Comparison of ENCODE assay signal across 22 cellular contexts in genomic region chr14:101905614-101906013, GRCh38. TPM values are rescaled to one million over a fixed set of nuclear protein-coding genes. Genes with fewer than 3 reads are reported as not detected.
A peak's percentile ranks its signal among the peaks of the same experiment; 100 is the strongest.
DNase-seq lines count a peak whose midpoint lies in the region; ATAC-seq and TF ChIP-seq lines count a peak whose summit lies in the region.
"Had no signal": no experiment of that assay in that cellular context is flagged by ENCODE, and none has a peak within 500 bp of the region (broad histone marks: within the 10 kb centered on the region; RNA-seq: fewer than 3 reads in every experiment).

No MANE protein-coding gene starts in this region.

- CTCF ChIA-PET in CD8-positive, alpha-beta T cell (lab: Charles Lee): interaction anchor here (0.6 kb wide), 1 partner anchor 359 kb away, joined by 3 read pairs; no protein-coding TSS in a partner anchor

- intact Hi-C loops in CD8-positive, alpha-beta T cell (cut with DNase I, micrococcal nuclease): no loop called here
- intact Hi-C loops in upper lobe of right lung (cut with DNase I) (no loop called here), adrenal gland (cut with DNase I) (no loop called here)

- no peaks in the 10 kb centered on the region for H3K9me3 ChIP-seq in CD8-positive, alpha-beta T cell (ENCODE audit: low read length)
- H3K9me3 ChIP-seq in neuronal stem cell (replicated peaks in 1 of 2; ENCODE audit: control insufficient read depth in 2 of 2, insufficient read depth in 1 of 2, low read depth in 1 of 2, low read length in 2 of 2): no peaks in the 10 kb centered on the region
- no peaks in the 10 kb centered on the region for H3K9me3 ChIP-seq in upper lobe of right lung
- no peaks in the 10 kb centered on the region for H3K9me3 ChIP-seq in adrenal gland (replicated peaks in 1 of 3)
- H3K9me3 ChIP-seq: lower lobe of right lung, right atrium auricular region, SJCRH30, transverse colon had no signal

- H3K4me1 ChIP-seq in CD8-positive, alpha-beta T cell (ENCODE audit: insufficient read depth, low read length): no peaks in the 10 kb centered on the region
- no peaks in the 10 kb centered on the region for H3K4me1 ChIP-seq in neuronal stem cell (ENCODE audit: control insufficient read depth in 2 of 2, insufficient read depth in 1 of 2, low read depth in 1 of 2, low read length in 2 of 2)
- no peaks in the 10 kb centered on the region for H3K4me1 ChIP-seq in upper lobe of right lung
- H3K4me1 ChIP-seq in adrenal gland (replicated peaks in 1 of 2): no peaks in the 10 kb centered on the region
- H3K4me1 ChIP-seq: lower lobe of right lung, parathyroid adenoma, right atrium auricular region, SJCRH30, transverse colon had no signal

- H2AFZ ChIP-seq in neuronal stem cell (ENCODE audit: low read length): no peak overlapping the region
- H2AFZ ChIP-seq: parathyroid adenoma had no signal

- H2BK5ac ChIP-seq in neuronal stem cell (ENCODE audit: low read length): no peak overlapping the region

- no peak overlapping the region for H3K18ac ChIP-seq in neuronal stem cell (ENCODE audit: low read length)

- H3K36me3 Mint-ChIP-seq in CD8-positive, alpha-beta T cell: peaks cover 88% of the 10 kb centered on the region
- H3K36me3 Mint-ChIP-seq in central memory CD8-positive, alpha-beta T cell (ENCODE audit: insufficient read depth): peaks cover 85% of the 10 kb centered on the region

- no peak for TF ChIP-seq POLR2A in adrenal gland (IDR thresholded peaks at IDR 0.05)

- peaks cover 69% of the 10 kb centered on the region for H3K36me3 ChIP-seq in CD8-positive, alpha-beta T cell (ENCODE audit: insufficient read depth, low read length)
- H3K36me3 ChIP-seq in neuronal stem cell (replicated peaks in 1 of 2; ENCODE audit: control insufficient read depth in 2 of 2, insufficient read depth in 2 of 2, low read length in 2 of 2): peaks cover 37 to 97% of the 10 kb centered on the region in 2 donors
- H3K36me3 ChIP-seq in upper lobe of right lung: peaks cover 100% of the 10 kb centered on the region
- H3K36me3 ChIP-seq in adrenal gland (replicated peaks in 1 of 2): peaks cover 0 to 96% of the 10 kb centered on the region in 2 donors

- no peak overlapping the region for H3K23ac ChIP-seq in neuronal stem cell (ENCODE audit: low read depth, low read length, poor library complexity)

- ATAC-seq in CD8-positive, alpha-beta T cell: no peak
- no peak for ATAC-seq in central memory CD8-positive, alpha-beta T cell (replicated peaks; ENCODE audit: extremely low read depth, poor library complexity, severe bottlenecking)
- ATAC-seq in upper lobe of right lung: no peak
- ATAC-seq: activated CD4-positive, CD25-positive, alpha-beta regulatory T cell treated with anti-CD3 and anti-CD28 coated beads, Interleukin-2, amount 50 U/mL, for 24 hours; lower lobe of right lung had no signal

- peaks cover 3% of the 10 kb centered on the region for H3K79me1 ChIP-seq in neuronal stem cell (ENCODE audit: low read depth, low read length)

- H3K4me1 Mint-ChIP-seq in CD8-positive, alpha-beta T cell (ENCODE audit: low read depth): no peaks in the 10 kb centered on the region
- H3K4me1 Mint-ChIP-seq in central memory CD8-positive, alpha-beta T cell: peaks cover 5% of the 10 kb centered on the region
- H3K4me1 Mint-ChIP-seq: B cell had no signal

- H4K8ac ChIP-seq in neuronal stem cell (ENCODE audit: low read depth, low read length): no peak overlapping the region

- H3K27me3 Mint-ChIP-seq in CD8-positive, alpha-beta T cell (ENCODE audit: low read depth): no peaks in the 10 kb centered on the region
- H3K27me3 Mint-ChIP-seq in central memory CD8-positive, alpha-beta T cell: no peaks in the 10 kb centered on the region
- H3K27me3 Mint-ChIP-seq: B cell had no signal

- DNase-seq in activated CD8-positive, alpha-beta memory T cell treated with anti-CD3 and anti-CD28 coated beads for 24 hours: peak; percentile 11
- DNase-seq in activated CD8-positive, alpha-beta memory T cell treated with anti-CD3 and anti-CD28 coated beads, Interleukin-2, amount 50 U/mL, for 4 hours: no peak
- peak in 1 of 7 experiments; percentile 45 for DNase-seq in CD8-positive, alpha-beta T cell
- DNase-seq in central memory CD8-positive, alpha-beta T cell (ENCODE audit: low spot score in 2 of 2): no peak
- DNase-seq in neuronal stem cell (ENCODE audit: low spot score) (no peak), NCI-H1105 (lab: John Stamatoyannopoulos, UW) (no peak), upper lobe of right lung (no peak), adrenal gland (no peak)
- DNase-seq: activated T-cell treated with anti-CD3 and anti-CD28 coated beads, Interleukin-2, amount 50 U/mL, for 48 hours; kidney; lower lobe of right lung; NCI-H1436; NCI-H2081 treated with DMSO at 0.1 percent for 48 hours; NCI-H774; SJCRH30; stimulated activated CD4-positive, alpha-beta T cell treated with anti-CD3 and anti-CD28 coated beads, Interleukin-2, amount 100 ng/mL, for 48 hours; transverse colon had no signal

- no peaks in the 10 kb centered on the region for H3K9me3 Mint-ChIP-seq in CD8-positive, alpha-beta T cell
- no peaks in the 10 kb centered on the region for H3K9me3 Mint-ChIP-seq in central memory CD8-positive, alpha-beta T cell

- no peak overlapping the region for H3K14ac ChIP-seq in neuronal stem cell (ENCODE audit: low read length)

- H2BK15ac ChIP-seq in neuronal stem cell (ENCODE audit: low read length): no peak overlapping the region

- no peak overlapping the region for H3K4me3 Mint-ChIP-seq in CD8-positive, alpha-beta T cell
- no peak overlapping the region for H3K4me3 Mint-ChIP-seq in central memory CD8-positive, alpha-beta T cell
- H3K4me3 Mint-ChIP-seq: B cell had no signal

- no peak for TF ChIP-seq CTCF in CD8-positive, alpha-beta T cell (IDR thresholded peaks at IDR 0.05)
- TF ChIP-seq CTCF in upper lobe of right lung (IDR thresholded peaks at IDR 0.05): no peak
- no peak for TF ChIP-seq CTCF in adrenal gland (IDR thresholded peaks at IDR 0.05)

- POLR2A ChIA-PET in CD8-positive, alpha-beta T cell (lab: Charles Lee): no interaction called here

- no peak overlapping the region for H2BK120ac ChIP-seq in neuronal stem cell (ENCODE audit: low read depth, low read length)

- no peak overlapping the region for H2AK5ac ChIP-seq in neuronal stem cell (ENCODE audit: low read depth, low read length)

- no peak overlapping the region for H3K4ac ChIP-seq in neuronal stem cell (ENCODE audit: low read length)

- H3K27ac ChIP-seq in CD8-positive, alpha-beta T cell (ENCODE audit: low read depth, low read length): no peak overlapping the region
- H3K27ac ChIP-seq in neuronal stem cell (replicated peaks; ENCODE audit: low read length) (no peak overlapping the region), upper lobe of right lung (no peak overlapping the region), adrenal gland (no peak overlapping the region)
- H3K27ac ChIP-seq: HL-60, lower lobe of right lung, parathyroid adenoma, right atrium auricular region, SJCRH30, transverse colon had no signal

- H2BK12ac ChIP-seq in neuronal stem cell (ENCODE audit: low read length): no peak overlapping the region

- H4K91ac ChIP-seq in neuronal stem cell (ENCODE audit: low read depth, low read length, poor library complexity): no peak overlapping the region

- H3K27ac Mint-ChIP-seq in CD8-positive, alpha-beta T cell: peak overlapping the region; percentile 49
- peak overlapping the region; percentile 58 for H3K27ac Mint-ChIP-seq in central memory CD8-positive, alpha-beta T cell (ENCODE audit: low read depth)
- H3K27ac Mint-ChIP-seq: B cell had no signal

- no peaks in the 10 kb centered on the region for H3K27me3 ChIP-seq in CD8-positive, alpha-beta T cell (ENCODE audit: insufficient read depth, low read length)
- H3K27me3 ChIP-seq in neuronal stem cell (ENCODE audit: control insufficient read depth in 3 of 3, insufficient read depth in 3 of 3, low read depth in 1 of 3, low read length in 3 of 3) (no peaks in the 10 kb centered on the region), upper lobe of right lung (no peaks in the 10 kb centered on the region), adrenal gland (no peaks in the 10 kb centered on the region)
- H3K27me3 ChIP-seq: right atrium auricular region, SJCRH30, transverse colon had no signal

- WGBS in neuronal stem cell (ENCODE audit: extremely low coverage in 2 of 2, insufficient read length in 2 of 2, insufficient replicate concordance in 1 of 2), 2 donors: no CpG with 5 or more reads among the region's 9 CpGs
- 81 to 86% (median 82%) methylated on average over 9 of the region's 9 CpGs for WGBS in adrenal gland, 4 donors

- no peak overlapping the region for H3K4me3 ChIP-seq in CD8-positive, alpha-beta T cell (ENCODE audit: low read depth, low read length)
- H3K4me3 ChIP-seq in neuronal stem cell (ENCODE audit: low read length in 2 of 2): no peak overlapping the region
- no peak overlapping the region for H3K4me3 ChIP-seq in upper lobe of right lung
- no peak overlapping the region for H3K4me3 ChIP-seq in adrenal gland
- H3K4me3 ChIP-seq: lower lobe of right lung, right atrium auricular region, SJCRH30, transverse colon had no signal

- H3K9ac ChIP-seq in neuronal stem cell (ENCODE audit: low read depth, low read length, poor library complexity): peak overlapping the region; percentile 24
- H3K9ac ChIP-seq: parathyroid adenoma had no signal

- no peak overlapping the region for H3K4me2 ChIP-seq in neuronal stem cell (ENCODE audit: insufficient read depth, low read length, poor library complexity, severe bottlenecking)

RNA-seq across cellular contexts. Expression of gene DYNC1H1, which starts 58.8 kb away (rescaled TPM):
- total RNA-seq in CD8-positive, alpha-beta T cell: 100 to 1,000 TPM; 359 TPM
- polyA plus RNA-seq in neuronal stem cell (2013, experiment 1 of 2): 54.3 TPM
- polyA plus RNA-seq in neuronal stem cell (2013, experiment 2 of 2): 50.1 TPM
- 432 TPM for total RNA-seq in upper lobe of right lung
- 100 to 1,000 TPM; 295 to 509 (median 370) TPM for total RNA-seq in adrenal gland
- polyA plus RNA-seq in adrenal gland: 100 to 1,000 TPM; 202 to 337 (median 273) TPM
